Comparison of ENCODE assay signal across 1 cellular context in the genomic region with DNA sequence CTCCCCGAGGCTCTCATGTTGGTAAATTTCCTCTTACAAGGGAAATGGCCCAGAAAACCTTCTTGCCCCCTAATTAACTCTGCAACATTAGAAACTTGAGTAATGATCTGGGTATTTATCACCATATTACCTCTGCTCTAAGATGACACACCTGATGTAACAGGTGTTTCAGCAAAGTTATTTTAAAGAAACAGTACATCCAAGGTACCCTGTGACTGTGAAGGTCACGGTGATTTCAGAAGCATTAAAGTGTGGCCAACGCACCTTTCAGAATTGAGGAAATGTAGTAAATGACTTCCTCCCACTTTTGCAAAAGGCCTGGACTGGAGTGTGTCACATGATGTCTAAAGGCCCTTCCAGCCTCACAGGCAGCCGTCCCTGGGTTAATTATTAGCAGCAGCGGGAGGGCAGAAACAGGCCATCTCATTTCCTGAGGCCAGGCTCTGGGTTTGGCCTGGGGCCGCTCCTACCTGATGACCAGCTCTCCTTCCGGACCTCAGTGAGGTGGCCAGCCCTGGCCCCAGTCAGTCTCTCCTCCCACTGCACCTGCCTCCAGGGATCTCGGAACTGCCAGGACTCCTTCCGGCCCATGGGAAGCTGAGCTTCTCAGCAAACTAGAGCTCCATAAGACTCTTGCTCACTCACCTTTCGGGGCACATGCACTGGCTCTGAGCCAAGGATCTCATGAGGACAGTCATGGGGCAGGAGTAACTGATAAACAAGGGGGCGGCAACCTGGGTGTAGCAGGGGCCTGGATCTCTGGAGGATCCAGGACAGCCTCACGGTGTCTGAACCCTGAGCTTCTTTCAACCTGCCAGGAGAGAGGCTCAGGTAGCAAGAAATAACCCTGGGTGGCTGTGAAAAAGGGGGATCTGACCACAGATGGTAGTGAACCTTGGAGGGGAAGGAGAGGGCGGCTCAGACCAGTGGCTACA.
A peak's percentile ranks its signal among the peaks of the same experiment; 100 is the strongest.
TF ChIP-seq lines count a peak whose summit lies in the region.

No MANE protein-coding gene starts in this region.

TF ChIP-seq in HepG2, 621 proteins besides CTCF, POLR2A, EP300 and RAD21 (continued from another document and continues in another):
- TF ChIP-seq, protein P1, sequence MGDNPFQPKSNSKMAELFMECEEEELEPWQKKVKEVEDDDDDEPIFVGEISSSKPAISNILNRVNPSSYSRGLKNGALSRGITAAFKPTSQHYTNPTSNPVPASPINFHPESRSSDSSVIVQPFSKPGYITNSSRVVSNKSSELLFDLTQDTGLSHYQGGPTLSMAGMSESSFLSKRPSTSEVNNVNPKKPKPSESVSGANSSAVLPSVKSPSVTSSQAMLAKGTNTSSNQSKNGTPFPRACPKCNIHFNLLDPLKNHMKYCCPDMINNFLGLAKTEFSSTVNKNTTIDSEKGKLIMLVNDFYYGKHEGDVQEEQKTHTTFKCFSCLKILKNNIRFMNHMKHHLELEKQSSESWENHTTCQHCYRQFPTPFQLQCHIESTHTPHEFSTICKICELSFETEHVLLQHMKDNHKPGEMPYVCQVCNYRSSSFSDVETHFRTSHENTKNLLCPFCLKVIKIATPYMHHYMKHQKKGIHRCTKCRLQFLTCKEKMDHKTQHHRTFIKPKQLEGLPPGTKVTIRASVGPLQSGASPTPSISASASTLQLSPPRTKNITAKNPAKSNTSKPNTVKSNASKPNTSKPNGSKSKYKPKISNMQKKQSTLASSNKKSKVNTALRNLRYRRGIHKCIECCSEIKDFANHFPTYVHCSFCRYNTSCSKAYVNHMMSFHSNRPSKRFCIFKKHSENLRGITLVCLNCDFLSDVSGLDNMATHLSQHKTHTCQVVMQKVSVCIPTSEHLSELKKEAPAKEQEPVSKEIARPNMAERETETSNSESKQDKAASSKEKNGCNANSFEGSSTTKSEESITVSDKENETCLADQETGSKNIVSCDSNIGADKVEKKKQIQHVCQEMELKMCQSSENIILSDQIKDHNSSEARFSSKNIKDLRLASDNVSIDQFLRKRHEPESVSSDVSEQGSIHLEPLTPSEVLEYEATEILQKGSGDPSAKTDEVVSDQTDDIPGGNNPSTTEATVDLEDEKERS (CRISPR knock-in tag; IDR thresholded peaks at IDR 0.05), result peak; percentile 71; the same call in 1 of the 2 replicates
- TF ChIP-seq SPEN (CRISPR knock-in tag; IDR thresholded peaks at IDR 0.05; ENCODE audit: low read depth), result peak; percentile 71
- no peak for TF ChIP-seq ZFAT (CRISPR knock-in tag; conservative IDR thresholded peaks at IDR 0.05)
- peak; percentile 74; the same call in 1 of the 2 replicates for TF ChIP-seq ZNF138 (CRISPR knock-in tag; IDR thresholded peaks at IDR 0.05; ENCODE audit: low read depth)
- TF ChIP-seq, protein P2, sequence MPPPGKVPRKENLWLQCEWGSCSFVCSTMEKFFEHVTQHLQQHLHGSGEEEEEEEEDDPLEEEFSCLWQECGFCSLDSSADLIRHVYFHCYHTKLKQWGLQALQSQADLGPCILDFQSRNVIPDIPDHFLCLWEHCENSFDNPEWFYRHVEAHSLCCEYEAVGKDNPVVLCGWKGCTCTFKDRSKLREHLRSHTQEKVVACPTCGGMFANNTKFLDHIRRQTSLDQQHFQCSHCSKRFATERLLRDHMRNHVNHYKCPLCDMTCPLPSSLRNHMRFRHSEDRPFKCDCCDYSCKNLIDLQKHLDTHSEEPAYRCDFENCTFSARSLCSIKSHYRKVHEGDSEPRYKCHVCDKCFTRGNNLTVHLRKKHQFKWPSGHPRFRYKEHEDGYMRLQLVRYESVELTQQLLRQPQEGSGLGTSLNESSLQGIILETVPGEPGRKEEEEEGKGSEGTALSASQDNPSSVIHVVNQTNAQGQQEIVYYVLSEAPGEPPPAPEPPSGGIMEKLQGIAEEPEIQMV (CRISPR knock-in tag; IDR thresholded peaks at IDR 0.05; ENCODE audit: low read depth), result peak; percentile 87; the same call in 1 of the 2 replicates
- TF ChIP-seq ZNF331 (CRISPR knock-in tag; IDR thresholded peaks at IDR 0.05), result peak; percentile 46; the same call in 1 of the 2 replicates
- no peak for TF ChIP-seq NONO (IDR thresholded peaks at IDR 0.05)
- TF ChIP-seq NONO (CRISPR knock-in tag; conservative IDR thresholded peaks at IDR 0.05), result 0 out of 2 replicates have a peak, but pooled peaks have one; percentile 61
- TF ChIP-seq NKX3-1 (CRISPR knock-in tag; IDR thresholded peaks at IDR 0.05), result no peak
- TF ChIP-seq, protein P3, sequence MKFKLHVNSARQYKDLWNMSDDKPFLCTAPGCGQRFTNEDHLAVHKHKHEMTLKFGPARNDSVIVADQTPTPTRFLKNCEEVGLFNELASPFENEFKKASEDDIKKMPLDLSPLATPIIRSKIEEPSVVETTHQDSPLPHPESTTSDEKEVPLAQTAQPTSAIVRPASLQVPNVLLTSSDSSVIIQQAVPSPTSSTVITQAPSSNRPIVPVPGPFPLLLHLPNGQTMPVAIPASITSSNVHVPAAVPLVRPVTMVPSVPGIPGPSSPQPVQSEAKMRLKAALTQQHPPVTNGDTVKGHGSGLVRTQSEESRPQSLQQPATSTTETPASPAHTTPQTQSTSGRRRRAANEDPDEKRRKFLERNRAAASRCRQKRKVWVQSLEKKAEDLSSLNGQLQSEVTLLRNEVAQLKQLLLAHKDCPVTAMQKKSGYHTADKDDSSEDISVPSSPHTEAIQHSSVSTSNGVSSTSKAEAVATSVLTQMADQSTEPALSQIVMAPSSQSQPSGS (CRISPR knock-in tag; IDR thresholded peaks at IDR 0.05), result 0 out of 2 replicates have a peak, but pooled peaks have one; percentile 42
- peak; percentile 60; the same call in 1 of the 2 replicates for TF ChIP-seq KDM2A (CRISPR knock-in tag; IDR thresholded peaks at IDR 0.05; ENCODE audit: borderline replicate concordance, low read depth)
- TF ChIP-seq, protein P4, sequence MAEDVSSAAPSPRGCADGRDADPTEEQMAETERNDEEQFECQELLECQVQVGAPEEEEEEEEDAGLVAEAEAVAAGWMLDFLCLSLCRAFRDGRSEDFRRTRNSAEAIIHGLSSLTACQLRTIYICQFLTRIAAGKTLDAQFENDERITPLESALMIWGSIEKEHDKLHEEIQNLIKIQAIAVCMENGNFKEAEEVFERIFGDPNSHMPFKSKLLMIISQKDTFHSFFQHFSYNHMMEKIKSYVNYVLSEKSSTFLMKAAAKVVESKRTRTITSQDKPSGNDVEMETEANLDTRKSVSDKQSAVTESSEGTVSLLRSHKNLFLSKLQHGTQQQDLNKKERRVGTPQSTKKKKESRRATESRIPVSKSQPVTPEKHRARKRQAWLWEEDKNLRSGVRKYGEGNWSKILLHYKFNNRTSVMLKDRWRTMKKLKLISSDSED (CRISPR knock-in tag; IDR thresholded peaks at IDR 0.05), result no peak
- TF ChIP-seq, protein P5, sequence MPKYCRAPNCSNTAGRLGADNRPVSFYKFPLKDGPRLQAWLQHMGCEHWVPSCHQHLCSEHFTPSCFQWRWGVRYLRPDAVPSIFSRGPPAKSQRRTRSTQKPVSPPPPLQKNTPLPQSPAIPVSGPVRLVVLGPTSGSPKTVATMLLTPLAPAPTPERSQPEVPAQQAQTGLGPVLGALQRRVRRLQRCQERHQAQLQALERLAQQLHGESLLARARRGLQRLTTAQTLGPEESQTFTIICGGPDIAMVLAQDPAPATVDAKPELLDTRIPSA (CRISPR knock-in tag; IDR thresholded peaks at IDR 0.05; ENCODE audit: borderline replicate concordance), result 0 out of 2 replicates have a peak, but pooled peaks have one; percentile 84
- 0 out of 2 replicates have a peak, but pooled peaks have one; percentile 15 for TF ChIP-seq CBFB (CRISPR knock-in tag; IDR thresholded peaks at IDR 0.05)
- TF ChIP-seq, protein P6, sequence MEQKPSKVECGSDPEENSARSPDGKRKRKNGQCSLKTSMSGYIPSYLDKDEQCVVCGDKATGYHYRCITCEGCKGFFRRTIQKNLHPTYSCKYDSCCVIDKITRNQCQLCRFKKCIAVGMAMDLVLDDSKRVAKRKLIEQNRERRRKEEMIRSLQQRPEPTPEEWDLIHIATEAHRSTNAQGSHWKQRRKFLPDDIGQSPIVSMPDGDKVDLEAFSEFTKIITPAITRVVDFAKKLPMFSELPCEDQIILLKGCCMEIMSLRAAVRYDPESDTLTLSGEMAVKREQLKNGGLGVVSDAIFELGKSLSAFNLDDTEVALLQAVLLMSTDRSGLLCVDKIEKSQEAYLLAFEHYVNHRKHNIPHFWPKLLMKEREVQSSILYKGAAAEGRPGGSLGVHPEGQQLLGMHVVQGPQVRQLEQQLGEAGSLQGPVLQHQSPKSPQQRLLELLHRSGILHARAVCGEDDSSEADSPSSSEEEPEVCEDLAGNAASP (CRISPR knock-in tag; IDR thresholded peaks at IDR 0.05; ENCODE audit: borderline replicate concordance), result 0 out of 2 replicates have a peak, but pooled peaks have one; percentile 55
- TF ChIP-seq SMAD3 (CRISPR knock-in tag; IDR thresholded peaks at IDR 0.05), result peak; percentile 63
- TF ChIP-seq HMG20A (CRISPR knock-in tag; IDR thresholded peaks at IDR 0.05; ENCODE audit: borderline replicate concordance), result peak; percentile 67; the same call in 1 of the 2 replicates
- peak; percentile 32; the same call in 1 of the 2 replicates for TF ChIP-seq ZSCAN9 (CRISPR knock-in tag; IDR thresholded peaks at IDR 0.05; ENCODE audit: borderline replicate concordance)
- no peak for TF ChIP-seq ZNF333 (CRISPR knock-in tag; IDR thresholded peaks at IDR 0.05; ENCODE audit: borderline replicate concordance)
- TF ChIP-seq NFE2L2 (IDR thresholded peaks at IDR 0.05; ENCODE audit: low read length), result no peak
- 0 out of 2 replicates have a peak, but pooled peaks have one; percentile 53 for TF ChIP-seq ZNF329 (CRISPR knock-in tag; IDR thresholded peaks at IDR 0.05; ENCODE audit: low read depth)
- TF ChIP-seq, protein P7, sequence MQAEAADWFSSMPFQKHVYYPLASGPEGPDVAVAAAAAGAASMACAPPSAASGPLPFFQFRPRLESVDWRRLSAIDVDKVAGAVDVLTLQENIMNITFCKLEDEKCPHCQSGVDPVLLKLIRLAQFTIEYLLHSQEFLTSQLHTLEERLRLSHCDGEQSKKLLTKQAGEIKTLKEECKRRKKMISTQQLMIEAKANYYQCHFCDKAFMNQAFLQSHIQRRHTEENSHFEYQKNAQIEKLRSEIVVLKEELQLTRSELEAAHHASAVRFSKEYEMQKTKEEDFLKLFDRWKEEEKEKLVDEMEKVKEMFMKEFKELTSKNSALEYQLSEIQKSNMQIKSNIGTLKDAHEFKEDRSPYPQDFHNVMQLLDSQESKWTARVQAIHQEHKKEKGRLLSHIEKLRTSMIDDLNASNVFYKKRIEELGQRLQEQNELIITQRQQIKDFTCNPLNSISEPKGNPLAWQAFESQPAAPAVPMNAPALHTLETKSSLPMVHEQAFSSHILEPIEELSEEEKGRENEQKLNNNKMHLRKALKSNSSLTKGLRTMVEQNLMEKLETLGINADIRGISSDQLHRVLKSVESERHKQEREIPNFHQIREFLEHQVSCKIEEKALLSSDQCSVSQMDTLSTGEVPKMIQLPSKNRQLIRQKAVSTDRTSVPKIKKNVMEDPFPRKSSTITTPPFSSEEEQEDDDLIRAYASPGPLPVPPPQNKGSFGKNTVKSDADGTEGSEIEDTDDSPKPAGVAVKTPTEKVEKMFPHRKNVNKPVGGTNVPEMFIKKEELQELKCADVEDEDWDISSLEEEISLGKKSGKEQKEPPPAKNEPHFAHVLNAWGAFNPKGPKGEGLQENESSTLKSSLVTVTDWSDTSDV (CRISPR knock-in tag; IDR thresholded peaks at IDR 0.05), result peak; percentile 42; the same call in 1 of the 2 replicates
- TF ChIP-seq TSC22D2 (CRISPR knock-in tag; IDR thresholded peaks at IDR 0.05; ENCODE audit: borderline replicate concordance), result no peak; the same call in 1 of the 2 replicates
- 0 out of 2 replicates have a peak, but pooled peaks have one; percentile 30 for TF ChIP-seq ZNF782 (CRISPR knock-in tag; IDR thresholded peaks at IDR 0.05; ENCODE audit: borderline replicate concordance)
- TF ChIP-seq SOX13 (IDR thresholded peaks at IDR 0.05), result 0 out of 2 replicates have a peak, but pooled peaks have one; percentile 14
- TF ChIP-seq SOX13 (CRISPR knock-in tag; conservative IDR thresholded peaks at IDR 0.05 in 1 of 2, IDR thresholded peaks at IDR 0.05 in 1 of 2), result peak in 1 of 2 experiments; percentile 49; a peak in 2 of 4 replicates
- 0 out of 2 replicates have a peak, but pooled peaks have one; percentile 23 for TF ChIP-seq MED13 (CRISPR knock-in tag; IDR thresholded peaks at IDR 0.05)
- TF ChIP-seq MATR3 (CRISPR knock-in tag; IDR thresholded peaks at IDR 0.05), result no peak
- TF ChIP-seq, protein P8, sequence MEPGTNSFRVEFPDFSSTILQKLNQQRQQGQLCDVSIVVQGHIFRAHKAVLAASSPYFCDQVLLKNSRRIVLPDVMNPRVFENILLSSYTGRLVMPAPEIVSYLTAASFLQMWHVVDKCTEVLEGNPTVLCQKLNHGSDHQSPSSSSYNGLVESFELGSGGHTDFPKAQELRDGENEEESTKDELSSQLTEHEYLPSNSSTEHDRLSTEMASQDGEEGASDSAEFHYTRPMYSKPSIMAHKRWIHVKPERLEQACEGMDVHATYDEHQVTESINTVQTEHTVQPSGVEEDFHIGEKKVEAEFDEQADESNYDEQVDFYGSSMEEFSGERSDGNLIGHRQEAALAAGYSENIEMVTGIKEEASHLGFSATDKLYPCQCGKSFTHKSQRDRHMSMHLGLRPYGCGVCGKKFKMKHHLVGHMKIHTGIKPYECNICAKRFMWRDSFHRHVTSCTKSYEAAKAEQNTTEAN (CRISPR knock-in tag; conservative IDR thresholded peaks at IDR 0.05), result 0 out of 2 replicates have a peak, but pooled peaks have one; percentile 49
- TF ChIP-seq JDP2 (CRISPR knock-in tag; IDR thresholded peaks at IDR 0.05; ENCODE audit: borderline replicate concordance), result no peak
- no peak for TF ChIP-seq SCMH1 (CRISPR knock-in tag; IDR thresholded peaks at IDR 0.05; ENCODE audit: borderline replicate concordance)
- TF ChIP-seq ARHGAP35 (CRISPR knock-in tag; IDR thresholded peaks at IDR 0.05; ENCODE audit: borderline replicate concordance), result no peak; the same call in 1 of the 2 replicates
- TF ChIP-seq XRCC5 (optimal IDR thresholded peaks at IDR 0.05; ENCODE audit: low read length), result peak; percentile 76
- TF ChIP-seq SP140L (CRISPR knock-in tag; IDR thresholded peaks at IDR 0.05; ENCODE audit: borderline replicate concordance), result no peak
- TF ChIP-seq ZNF629 (CRISPR knock-in tag; conservative IDR thresholded peaks at IDR 0.05), result no peak
- no peak for TF ChIP-seq ZBTB42 (CRISPR knock-in tag; IDR thresholded peaks at IDR 0.05)
- no peak for TF ChIP-seq SUZ12 (IDR thresholded peaks at IDR 0.05; ENCODE audit: low read depth, low read length)
- TF ChIP-seq ZNF530 (CRISPR knock-in tag; IDR thresholded peaks at IDR 0.05; ENCODE audit: low read depth), result no peak
- no peak for TF ChIP-seq SIX1 (CRISPR knock-in tag; IDR thresholded peaks at IDR 0.05; ENCODE audit: borderline replicate concordance)
- TF ChIP-seq ZNF432 (CRISPR knock-in tag; IDR thresholded peaks at IDR 0.05; ENCODE audit: borderline replicate concordance), result no peak
- TF ChIP-seq POLR2AphosphoS5 (IDR thresholded peaks at IDR 0.05; ENCODE audit: low read depth, low read length), result peak; percentile 92
- TF ChIP-seq EZH2 (conservative IDR thresholded peaks at IDR 0.05; ENCODE audit: low read depth, low read length), result no peak
